In the genomic region with DNA sequence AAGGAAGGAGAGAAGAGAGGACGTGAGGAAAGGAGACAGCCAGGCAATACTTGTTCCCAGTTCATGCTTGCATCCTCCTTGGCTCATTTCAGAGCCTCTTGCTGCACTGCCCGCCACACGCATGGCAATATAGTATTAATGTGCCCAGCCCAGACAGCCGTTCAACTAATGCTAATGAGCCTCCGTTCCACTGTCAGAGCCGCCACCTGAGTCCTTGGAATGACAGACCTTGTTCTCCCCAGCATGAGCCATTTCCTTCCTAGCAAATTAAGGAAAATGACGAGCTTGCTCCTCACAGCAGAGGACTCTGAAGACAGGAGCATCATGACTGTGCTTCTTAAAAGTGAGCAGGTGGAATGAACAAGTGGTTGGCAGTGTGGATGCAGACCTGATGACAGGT, we compare ENCODE assay signal across 26 cellular contexts. TPM values are rescaled to one million over a fixed set of nuclear protein-coding genes. Genes with fewer than 3 reads are reported as not detected.
"Had no signal": no experiment of that assay in that cellular context is flagged by ENCODE, and none has a peak within 500 bp of the region (broad histone marks: within the 10 kb centered on the region; RNA-seq: fewer than 3 reads in every experiment).

No MANE protein-coding gene starts in this region.

- H3K27ac ChIP-seq: cardiac muscle cell, neutrophil, ovary, psoas muscle, right atrium auricular region, upper lobe of right lung had no signal

- H3K4me1 ChIP-seq: psoas muscle, right atrium auricular region, upper lobe of right lung had no signal

- H3K36me3 ChIP-seq: cardiac muscle cell, neutrophil, ovary, right atrium auricular region, thyroid gland, upper lobe of right lung had no signal

- H3K9me3 Mint-ChIP-seq: activated naive CD4-positive, alpha-beta T cell treated with anti-CD3 and anti-CD28 coated beads, Interleukin-2, amount 10 ng/mL, durations not matched to agents 7 days and 5 days; activated T-helper 2 cell treated with anti-CD3 and anti-CD28 coated beads, Interferon-gamma antibody, Interleukin-2, Interleukin-4, amounts not matched to agents 10 μg/mL and 5 μg/mL and 100 μg/mL, durations not matched to agents 14 hours and 24 hours and 36 hours; dendritic cell treated with granulocyte-macrophage colony-stimulating factor and Interleukin-4, amounts not matched to agents 40 ng/mL and 50 ng/mL, for 4 days; mesothelial cell of epicardium; naive thymus-derived CD8-positive, alpha-beta T cell; T-helper 1 cell treated with Interleukin-12 subunit alpha and Interleukin-12 subunit beta and Interleukin-4 antibody, amounts not matched to agents 30 μg/mL and 1 μg/mL, for 36 hours; WTC11 had no signal

- H3K27me3 ChIP-seq: cardiac muscle cell, ovary, right atrium auricular region, thyroid gland had no signal

- H3K4me3 ChIP-seq: cardiac muscle cell, ovary, psoas muscle, right atrium auricular region, thyroid gland, upper lobe of right lung had no signal

- H3K4me1 Mint-ChIP-seq: activated naive CD4-positive, alpha-beta T cell treated with anti-CD3 and anti-CD28 coated beads, Interleukin-2, amount 10 ng/mL, durations not matched to agents 7 days and 5 days had no signal

- H3K4me3 Mint-ChIP-seq: activated naive CD4-positive, alpha-beta T cell treated with anti-CD3 and anti-CD28 coated beads, Interleukin-2, amount 10 ng/mL, durations not matched to agents 7 days and 5 days; dendritic cell treated with granulocyte-macrophage colony-stimulating factor and Interleukin-4, amounts not matched to agents 40 ng/mL and 50 ng/mL, for 4 days; mesothelial cell of epicardium; naive thymus-derived CD8-positive, alpha-beta T cell; T-helper 1 cell treated with Interleukin-12 subunit alpha and Interleukin-12 subunit beta and Interleukin-4 antibody, amounts not matched to agents 30 μg/mL and 1 μg/mL, for 36 hours; WTC11 had no signal

- H3K9me3 ChIP-seq: neutrophil, ovary, psoas muscle, right atrium auricular region, thyroid gland, upper lobe of right lung had no signal

- ATAC-seq: left lobe of liver; naive thymus-derived CD8-positive, alpha-beta T cell; psoas muscle; stimulated activated naive CD8-positive, alpha-beta T cell treated with anti-CD3 and anti-CD28 coated beads, Interleukin-15, Interleukin-2, amounts not matched to agents 100 U/mL and 50 U/mL, for 24 hours; upper lobe of right lung; WTC11 had no signal

- H3K27ac Mint-ChIP-seq: activated naive CD4-positive, alpha-beta T cell treated with anti-CD3 and anti-CD28 coated beads, Interleukin-2, amount 10 ng/mL, durations not matched to agents 7 days and 5 days; activated T-helper 2 cell treated with anti-CD3 and anti-CD28 coated beads, Interferon-gamma antibody, Interleukin-2, Interleukin-4, amounts not matched to agents 10 μg/mL and 5 μg/mL and 100 μg/mL, durations not matched to agents 14 hours and 24 hours and 36 hours; dendritic cell treated with granulocyte-macrophage colony-stimulating factor and Interleukin-4, amounts not matched to agents 40 ng/mL and 50 ng/mL, for 4 days; mesothelial cell of epicardium; naive thymus-derived CD8-positive, alpha-beta T cell; T-helper 1 cell treated with Interleukin-12 subunit alpha and Interleukin-12 subunit beta and Interleukin-4 antibody, amounts not matched to agents 30 μg/mL and 1 μg/mL, for 36 hours; WTC11 had no signal

- DNase-seq: activated naive CD4-positive, alpha-beta T cell treated with anti-CD3 and anti-CD28 coated beads, Interleukin-2, amount 10 ng/mL, durations not matched to agents 7 days and 5 days; activated T-cell treated with anti-CD3 and anti-CD28 coated beads, Interleukin-2, amount 50 U/mL, for 1 hour; effector CD8-positive, alpha-beta T cell; foreskin melanocyte; psoas muscle; stimulated activated CD4-positive, alpha-beta T cell treated with anti-CD3 and anti-CD28 coated beads, Interleukin-12 subunit alpha, Interleukin-12 subunit beta, amount 100 ng/mL, for 4 hours; stimulated activated CD4-positive, alpha-beta T cell treated with anti-CD3 and anti-CD28 coated beads, Interleukin-4, amount 100 ng/mL, for 4 hours; stimulated activated naive CD8-positive, alpha-beta T cell treated with anti-CD3 and anti-CD28 coated beads, Interleukin-15, Interleukin-2, amounts not matched to agents 100 U/mL and 50 U/mL, for 24 hours; substantia nigra; T1000 had no signal

- H3K36me3 Mint-ChIP-seq: activated naive CD4-positive, alpha-beta T cell treated with anti-CD3 and anti-CD28 coated beads, Interleukin-2, amount 10 ng/mL, durations not matched to agents 7 days and 5 days; mesothelial cell of epicardium; naive thymus-derived CD8-positive, alpha-beta T cell; WTC11 had no signal

RNA-seq across cellular contexts. Expression of a gene that starts 10.8 kb away (rescaled TPM):
- total RNA-seq: activated T-helper 2 cell treated with anti-CD3 and anti-CD28 coated beads, Interferon-gamma antibody, Interleukin-2, Interleukin-4, amounts not matched to agents 10 μg/mL and 5 μg/mL and 100 μg/mL, durations not matched to agents 14 hours and 24 hours and 36 hours; kidney epithelial cell; left lobe of liver; mesothelial cell of epicardium; naive thymus-derived CD8-positive, alpha-beta T cell had no signal
- polyA plus RNA-seq: cardiac muscle cell; naive thymus-derived CD8-positive, alpha-beta T cell had no signal

RNA-seq across cellular contexts. Expression of a gene that starts 18.8 kb away (rescaled TPM):
- total RNA-seq: chondrocyte, psoas muscle had no signal
- polyA plus RNA-seq: cardiac muscle cell had no signal

RNA-seq across cellular contexts. Expression of a gene that starts 29.2 kb away (rescaled TPM):
- total RNA-seq: activated T-helper 2 cell treated with anti-CD3 and anti-CD28 coated beads, Interferon-gamma antibody, Interleukin-2, Interleukin-4, amounts not matched to agents 10 μg/mL and 5 μg/mL and 100 μg/mL, durations not matched to agents 14 hours and 24 hours and 36 hours; chondrocyte; kidney epithelial cell; lung microvascular endothelial cell; mesothelial cell of epicardium; naive thymus-derived CD8-positive, alpha-beta T cell; right atrium auricular region; thyroid gland; upper lobe of right lung had no signal
- polyA plus RNA-seq: naive thymus-derived CD8-positive, alpha-beta T cell had no signal
